23 cellular contexts compared by ENCODE assay signal in the genomic region with DNA sequence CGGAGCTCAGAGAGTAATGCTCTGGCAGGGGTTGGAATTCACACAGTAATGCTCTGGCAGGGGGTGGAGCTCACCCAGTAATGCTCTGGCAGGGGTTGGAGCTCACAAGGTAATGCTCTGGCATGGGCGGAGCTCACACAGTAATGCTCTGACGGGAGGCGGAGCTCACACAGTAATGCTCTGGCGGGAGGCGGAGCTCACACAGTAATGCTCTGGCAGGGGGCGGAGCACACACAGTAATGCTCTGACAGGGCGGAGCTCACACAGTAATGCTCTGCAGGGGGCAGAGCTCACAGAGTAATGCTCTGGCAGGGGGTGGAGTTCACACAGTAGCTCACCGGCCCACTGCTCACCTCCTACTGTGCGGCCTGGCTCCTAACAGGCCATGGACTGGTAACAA.
"Had no signal": no experiment of that assay in that cellular context is flagged by ENCODE, and none has a peak within 500 bp of the region (broad histone marks: within the 10 kb centered on the region; RNA-seq: fewer than 3 reads in every experiment).

No MANE protein-coding gene starts in this region.

- H3K4me3 ChIP-seq: ascending aorta, lung, suprapubic skin had no signal

- H3K9me3 ChIP-seq: ascending aorta, suprapubic skin had no signal

- H3K27me3 Mint-ChIP-seq: activated B cell treated with CpG ODN at 0.5 μM for 24 hours; activated CD4-positive, alpha-beta T cell treated with anti-CD3 and anti-CD28 coated beads, Interleukin-2, amount 10 ng/mL, durations not matched to agents 7 days and 5 days; activated naive CD4-positive, alpha-beta T cell treated with anti-CD3 and anti-CD28 coated beads, Interleukin-2, amount 10 ng/mL, durations not matched to agents 7 days and 5 days; effector memory CD8-positive, alpha-beta T cell; naive B cell; progenitor cell of endocrine pancreas; stimulated activated naive CD8-positive, alpha-beta T cell treated with anti-CD3 and anti-CD28 coated beads, Interleukin-15, Interleukin-2, amounts not matched to agents 100 ng/mL and 50 ng/mL, for 24 hours; type B pancreatic cell had no signal

- H3K36me3 ChIP-seq: ascending aorta had no signal

- H3K4me3 Mint-ChIP-seq: activated B cell treated with CpG ODN at 0.5 μM for 24 hours; activated CD4-positive, alpha-beta T cell treated with anti-CD3 and anti-CD28 coated beads, Interleukin-2, amount 10 ng/mL, durations not matched to agents 7 days and 5 days; activated naive CD4-positive, alpha-beta T cell treated with anti-CD3 and anti-CD28 coated beads, Interleukin-2, amount 10 ng/mL, durations not matched to agents 7 days and 5 days; effector memory CD8-positive, alpha-beta T cell; naive B cell; neural crest cell; stimulated activated naive CD8-positive, alpha-beta T cell treated with anti-CD3 and anti-CD28 coated beads, Interleukin-15, Interleukin-2, amounts not matched to agents 100 ng/mL and 50 ng/mL, for 24 hours; type B pancreatic cell had no signal

- H3K9me3 Mint-ChIP-seq: activated B cell treated with CpG ODN at 0.5 μM for 24 hours; effector memory CD8-positive, alpha-beta T cell; type B pancreatic cell had no signal

- H3K27ac ChIP-seq: ascending aorta, epithelial cell of prostate, suprapubic skin had no signal

- FAIRE-seq: bronchial epithelial cell, keratinocyte had no signal

- ATAC-seq: effector memory CD8-positive, alpha-beta T cell; left lobe of liver had no signal

- H3K27ac Mint-ChIP-seq: activated B cell treated with CpG ODN at 0.5 μM for 24 hours; activated CD4-positive, alpha-beta T cell treated with anti-CD3 and anti-CD28 coated beads, Interleukin-2, amount 10 ng/mL, durations not matched to agents 7 days and 5 days; activated naive CD4-positive, alpha-beta T cell treated with anti-CD3 and anti-CD28 coated beads, Interleukin-2, amount 10 ng/mL, durations not matched to agents 7 days and 5 days; progenitor cell of endocrine pancreas; stimulated activated naive CD8-positive, alpha-beta T cell treated with anti-CD3 and anti-CD28 coated beads, Interleukin-15, Interleukin-2, amounts not matched to agents 100 ng/mL and 50 ng/mL, for 24 hours; type B pancreatic cell had no signal

- H3K27me3 ChIP-seq: ascending aorta, suprapubic skin had no signal

- H3K4me1 Mint-ChIP-seq: activated B cell treated with CpG ODN at 0.5 μM for 24 hours had no signal

- DNase-seq: activated B cell treated with CpG ODN at 0.5 μM for 24 hours; activated CD4-positive, alpha-beta T cell treated with anti-CD3 and anti-CD28 coated beads, Interleukin-2, amount 10 ng/mL, durations not matched to agents 7 days and 5 days; activated CD8-positive, alpha-beta memory T cell treated with anti-CD3 and anti-CD28 coated beads for 24 hours; activated CD8-positive, alpha-beta memory T cell treated with anti-CD3 and anti-CD28 coated beads, Interleukin-2, amount 50 U/mL, for 48 hours; activated effector memory CD4-positive, alpha-beta T cell treated with Interleukin-2 at 50 U/mL for 16 hours; activated naive CD4-positive, alpha-beta T cell treated with anti-CD3 and anti-CD28 coated beads, Interleukin-2, amount 10 ng/mL, durations not matched to agents 7 days and 5 days; dermis blood vessel endothelial cell; effector memory CD8-positive, alpha-beta T cell; foreskin fibroblast; hypothalamus; naive B cell; stimulated activated CD4-positive, alpha-beta T cell treated with anti-CD3 and anti-CD28 coated beads, Interleukin-2, amount 100 ng/mL, for 24 hours had no signal
